Comparison of ENCODE assay signal across 17 cellular contexts in the genomic region with DNA sequence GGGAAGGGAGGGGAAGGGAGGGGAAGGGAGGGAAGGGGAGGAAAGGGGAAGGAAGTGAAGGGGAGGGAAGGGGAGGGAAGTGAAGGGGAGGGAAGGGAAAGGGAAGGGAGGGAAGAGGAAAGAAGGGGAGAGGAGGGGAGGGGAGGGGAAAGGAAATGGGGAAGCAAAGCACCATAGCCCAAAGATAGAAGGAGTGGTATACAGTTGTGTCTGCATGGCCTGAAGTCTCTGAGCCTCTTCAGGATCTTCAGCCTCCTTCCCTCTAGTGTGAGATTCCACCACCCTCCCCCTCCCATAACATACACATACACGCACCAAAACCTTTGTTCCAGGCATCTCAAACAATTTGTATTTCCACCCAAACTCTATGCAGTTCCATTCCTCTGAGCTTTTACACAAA.
"Had no signal": no experiment of that assay in that cellular context is flagged by ENCODE, and none has a peak within 500 bp of the region (broad histone marks: within the 10 kb centered on the region; RNA-seq: fewer than 3 reads in every experiment).

No MANE protein-coding gene starts in this region.

- H3K27me3 ChIP-seq: breast epithelium, neural progenitor cell, right atrium auricular region, stomach, testis had no signal

- H3K27ac ChIP-seq: neural progenitor cell, right atrium auricular region, testis had no signal

- H3K4me3 ChIP-seq: breast epithelium, neural progenitor cell, right atrium auricular region, skin epidermis, stomach, testis had no signal

- H3K4me3 Mint-ChIP-seq: activated CD4-positive, alpha-beta memory T cell treated with anti-CD3 and anti-CD28 coated beads for 36 hours; activated CD4-positive, alpha-beta T cell treated with anti-CD3 and anti-CD28 coated beads for 36 hours; activated T-helper 1 cell treated with anti-CD3 and anti-CD28 coated beads, Interleukin-12 subunit alpha, Interleukin-12 subunit beta, Interleukin-2, Interleukin-4 antibody, amounts not matched to agents 30 ng/mL and 10 ng/mL and 1 ng/mL, durations not matched to agents 14 hours and 24 hours and 36 hours; neural progenitor cell had no signal

- H3K4me2 ChIP-seq: neural progenitor cell had no signal

- H2AFZ ChIP-seq: neural progenitor cell had no signal

- H3K9me3 ChIP-seq: breast epithelium, right atrium auricular region, stomach, testis had no signal

- H3K9me3 Mint-ChIP-seq: activated CD4-positive, alpha-beta memory T cell treated with anti-CD3 and anti-CD28 coated beads for 36 hours; neural progenitor cell had no signal

- H3K36me3 Mint-ChIP-seq: neural progenitor cell had no signal

- H3K9ac ChIP-seq: neural progenitor cell had no signal

- DNase-seq: activated CD4-positive, alpha-beta memory T cell treated with anti-CD3 and anti-CD28 coated beads for 36 hours; activated CD4-positive, alpha-beta T cell treated with anti-CD3 and anti-CD28 coated beads for 36 hours; activated T-cell treated with anti-CD3 and anti-CD28 coated beads for 4 hours; cerebellar nuclear complex; effector CD4-positive, alpha-beta T cell; hypothalamus; islet precursor cell; mammary epithelial cell; stimulated activated CD4-positive, alpha-beta T cell treated with anti-CD3 and anti-CD28 coated beads, Interleukin-2, amount 100 ng/mL, for 48 hours; stomach; testis had no signal

- H3K4me1 ChIP-seq: neural progenitor cell, testis had no signal

- ATAC-seq: activated CD4-positive, alpha-beta T cell treated with anti-CD3 and anti-CD28 coated beads for 36 hours had no signal

- H3K36me3 ChIP-seq: breast epithelium, neural progenitor cell, right atrium auricular region, stomach had no signal

- H3K27ac Mint-ChIP-seq: activated CD4-positive, alpha-beta memory T cell treated with anti-CD3 and anti-CD28 coated beads for 36 hours; activated CD4-positive, alpha-beta T cell treated with anti-CD3 and anti-CD28 coated beads for 36 hours; activated T-helper 1 cell treated with anti-CD3 and anti-CD28 coated beads, Interleukin-12 subunit alpha, Interleukin-12 subunit beta, Interleukin-2, Interleukin-4 antibody, amounts not matched to agents 30 ng/mL and 10 ng/mL and 1 ng/mL, durations not matched to agents 14 hours and 24 hours and 36 hours; neural progenitor cell; progenitor cell of endocrine pancreas had no signal
